In genomic region chr2:37287966-37288365, GRCh38 we compare ENCODE assay signal across 9 cellular contexts. TPM values are rescaled to one million over a fixed set of nuclear protein-coding genes. Genes with fewer than 3 reads are reported as not detected.
DNase-seq lines count a peak whose midpoint lies in the region; ATAC-seq and TF ChIP-seq lines count a peak whose summit lies in the region.
"Had no signal": no experiment of that assay in that cellular context is flagged by ENCODE, and none has a peak within 500 bp of the region (broad histone marks: within the 10 kb centered on the region; RNA-seq: fewer than 3 reads in every experiment).

No MANE protein-coding gene starts in this region.

- CTCF ChIA-PET in activated CD8-positive, alpha-beta T cell treated with anti-CD3 and anti-CD28 coated beads, Interleukin-2, amount 10 ng/mL, durations not matched to agents 7 days and 5 days (lab: Charles Lee) = interaction anchor here (1.1 to 1.3 kb wide), 2 partner anchors 32 to 108 kb away, joined by 4 to 5 read pairs; no protein-coding TSS in a partner anchor

- no peaks in the 10 kb centered on the region for H3K9me3 ChIP-seq in osteoblast (ENCODE audit: low read depth, low read length)

- H3K36me3 ChIP-seq in KMS-11 (ENCODE audit: insufficient read depth) = peaks cover 54% of the 10 kb centered on the region; the same call in 1 of the 2 replicates
- H3K36me3 ChIP-seq in osteoblast (ENCODE audit: insufficient read depth, low read length) = peaks cover 12% of the 10 kb centered on the region

- H3K27ac ChIP-seq in KMS-11 (peak overlapping the region; percentile 10; the same call in 1 of the 2 replicates), osteoblast (ENCODE audit: low read depth, low read length) (no peak overlapping the region)

- ATAC-seq in activated CD8-positive, alpha-beta T cell treated with anti-CD3 and anti-CD28 coated beads, Interleukin-2, amount 10 ng/mL, durations not matched to agents 7 days and 5 days = peak; percentile 36
- no peak for ATAC-seq in GM21737 (IDR thresholded peaks at IDR 0.05; ENCODE audit: unreplicated experiment)

- peaks cover 63% of the 10 kb centered on the region for H4K20me1 ChIP-seq in KMS-11 (ENCODE audit: insufficient read depth)
- H4K20me1 ChIP-seq in osteoblast (ENCODE audit: insufficient read depth, low read length) = no peaks in the 10 kb centered on the region

- H3K4me3 Mint-ChIP-seq in activated CD8-positive, alpha-beta T cell treated with anti-CD3 and anti-CD28 coated beads, Interleukin-2, amount 10 ng/mL, durations not matched to agents 7 days and 5 days = no peak overlapping the region
- H3K4me3 Mint-ChIP-seq: immature natural killer cell had no signal

- no peak overlapping the region for H3K9ac ChIP-seq in KMS-11

- peaks cover 81% of the 10 kb centered on the region for H3K4me1 ChIP-seq in KMS-11 (ENCODE audit: low read depth, poor library complexity, severe bottlenecking)
- H3K4me1 ChIP-seq in osteoblast (ENCODE audit: insufficient read depth, low read length) = peaks cover 9% of the 10 kb centered on the region

- H3K4me2 ChIP-seq in KMS-11 (no peak overlapping the region), osteoblast (ENCODE audit: insufficient read depth, low read length) (no peak overlapping the region)

- H3K4me3 ChIP-seq in KMS-11 (IDR thresholded peaks at IDR 0.05; ENCODE audit: insufficient read depth, low read depth, low read length) (no peak overlapping the region), osteoblast (ENCODE audit: insufficient read depth, low read length) (no peak overlapping the region)

- H3K9me3 Mint-ChIP-seq in activated CD8-positive, alpha-beta T cell treated with anti-CD3 and anti-CD28 coated beads, Interleukin-2, amount 10 ng/mL, durations not matched to agents 7 days and 5 days (ENCODE audit: insufficient read depth) = no peaks in the 10 kb centered on the region
- H3K9me3 Mint-ChIP-seq: immature natural killer cell had no signal

- H3K79me2 ChIP-seq in KMS-11 (ENCODE audit: insufficient read depth, low read depth) = peaks cover 100% of the 10 kb centered on the region
- H3K79me2 ChIP-seq in osteoblast (ENCODE audit: insufficient read depth, low read length) = peaks cover 7% of the 10 kb centered on the region

- POLR2A ChIA-PET in activated CD8-positive, alpha-beta T cell treated with anti-CD3 and anti-CD28 coated beads, Interleukin-2, amount 10 ng/mL, durations not matched to agents 7 days and 5 days (lab: Charles Lee) = no interaction called here

- H2AFZ ChIP-seq in KMS-11 (ENCODE audit: low read depth) = no peak overlapping the region
- no peak overlapping the region for H2AFZ ChIP-seq in osteoblast (ENCODE audit: low read length)

- H3K27ac Mint-ChIP-seq in activated CD8-positive, alpha-beta T cell treated with anti-CD3 and anti-CD28 coated beads, Interleukin-2, amount 10 ng/mL, durations not matched to agents 7 days and 5 days = no peak overlapping the region

- peak; percentile 7 to 50 for DNase-seq in NOMO-1 (lab: John Stamatoyannopoulos, UW; ENCODE audit: unreplicated experiment in 2 of 2)
- no peak for DNase-seq in NOMO-1 treated with dmso at 0.1 percent for 144 hours (lab: John Stamatoyannopoulos, UW; ENCODE audit: unreplicated experiment)
- peak; percentile 24 for DNase-seq in activated CD8-positive, alpha-beta T cell treated with anti-CD3 and anti-CD28 coated beads, Interleukin-2, amount 10 ng/mL, durations not matched to agents 7 days and 5 days
- DNase-seq in osteoblast (ENCODE audit: insufficient read length, low spot score, missing footprints) = no peak
- no peak for DNase-seq in NCI-H2029 (lab: John Stamatoyannopoulos, UW)
- DNase-seq in A172 (ENCODE audit: low spot score) = no peak

- H3K36me3 Mint-ChIP-seq in activated CD8-positive, alpha-beta T cell treated with anti-CD3 and anti-CD28 coated beads, Interleukin-2, amount 10 ng/mL, durations not matched to agents 7 days and 5 days (ENCODE audit: low read depth) = peaks cover 10% of the 10 kb centered on the region

- H3K27me3 ChIP-seq in KMS-11 (ENCODE audit: insufficient read depth, low read depth) (no peaks in the 10 kb centered on the region), osteoblast (ENCODE audit: insufficient read depth, low read length) (no peaks in the 10 kb centered on the region)

- H3K4me1 Mint-ChIP-seq in activated CD8-positive, alpha-beta T cell treated with anti-CD3 and anti-CD28 coated beads, Interleukin-2, amount 10 ng/mL, durations not matched to agents 7 days and 5 days (ENCODE audit: low read depth) = no peaks in the 10 kb centered on the region
- H3K4me1 Mint-ChIP-seq: immature natural killer cell had no signal

- TF ChIP-seq CTCF in KMS-11 (conservative IDR thresholded peaks at IDR 0.05; ENCODE audit: low read depth, low read length) = no peak
- TF ChIP-seq CTCF in osteoblast (IDR thresholded peaks at IDR 0.05; ENCODE audit: extremely low read depth, low read depth, low read length) = peak; percentile 20

- no peaks in the 10 kb centered on the region for H3K27me3 Mint-ChIP-seq in activated CD8-positive, alpha-beta T cell treated with anti-CD3 and anti-CD28 coated beads, Interleukin-2, amount 10 ng/mL, durations not matched to agents 7 days and 5 days (ENCODE audit: low read depth)

RNA-seq across cellular contexts. Expression of gene PRKD3, which starts 36.7 kb away (rescaled TPM):
- total RNA-seq in activated CD8-positive, alpha-beta T cell treated with anti-CD3 and anti-CD28 coated beads, Interleukin-2, amount 10 ng/mL, durations not matched to agents 7 days and 5 days = 10 to 100 TPM; 18.7 to 21.5 TPM
- total RNA-seq in osteoblast = 62.5 and 68.0 TPM in 2 replicates
- total RNA-seq in A172 (2014; rRNA removed; shearing (Covaris generic)) = 59.8 and 63.5 TPM in 2 replicates

RNA-seq across cellular contexts. Expression of gene QPCT, which starts 56.5 kb away (rescaled TPM):
- not detected for total RNA-seq in activated CD8-positive, alpha-beta T cell treated with anti-CD3 and anti-CD28 coated beads, Interleukin-2, amount 10 ng/mL, durations not matched to agents 7 days and 5 days
- total RNA-seq in osteoblast = 25.0 and 25.7 TPM in 2 replicates
- 18.4 and 21.6 TPM in 2 replicates for total RNA-seq in A172 (2014; rRNA removed; shearing (Covaris generic))

RNA-seq across cellular contexts. Expression of gene NDUFAF7, which starts 56.5 kb away (rescaled TPM):
- total RNA-seq in activated CD8-positive, alpha-beta T cell treated with anti-CD3 and anti-CD28 coated beads, Interleukin-2, amount 10 ng/mL, durations not matched to agents 7 days and 5 days = 10 to 100 TPM; 19.7 to 20.0 TPM
- 16.6 and 16.8 TPM in 2 replicates for total RNA-seq in osteoblast
- total RNA-seq in A172 (2014; rRNA removed; shearing (Covaris generic)) = 12.0 and 18.1 TPM in 2 replicates

RNA-seq across cellular contexts. Expression of gene CEBPZ, which starts 56.6 kb away (rescaled TPM):
- 10 to 100 TPM; 46.7 to 54.4 TPM for total RNA-seq in activated CD8-positive, alpha-beta T cell treated with anti-CD3 and anti-CD28 coated beads, Interleukin-2, amount 10 ng/mL, durations not matched to agents 7 days and 5 days
- total RNA-seq in osteoblast = 33.3 and 36.6 TPM in 2 replicates
- 62.1 and 89.8 TPM in 2 replicates for total RNA-seq in A172 (2014; rRNA removed; shearing (Covaris generic))

Comparison
In these comparisons a context has a peak if more than half of its experiments do, and no peak if none do; other contexts are left out.
1. DNase-seq: peak in NOMO-1 (2 of 2) and activated CD8-positive, alpha-beta T cell treated with anti-CD3 and anti-CD28 coated beads, Interleukin-2, amount 10 ng/mL, durations not matched to agents 7 days and 5 days (single experiment); none in NOMO-1 treated with dmso at 0.1 percent for 144 hours (single experiment), osteoblast (single experiment), NCI-H2029 (single experiment) and A172 (single experiment).
2. RNA of gene QPCT, which starts 56.5 kb away (total RNA-seq): 25.0 to 25.7 TPM in osteoblast and 18.4 to 21.6 TPM in A172; not detected in activated CD8-positive, alpha-beta T cell treated with anti-CD3 and anti-CD28 coated beads, Interleukin-2, amount 10 ng/mL, durations not matched to agents 7 days and 5 days; every median in the first group is over 10 times any median in the second.